ENCODE assay signal across 22 cellular contexts in the genomic region with DNA sequence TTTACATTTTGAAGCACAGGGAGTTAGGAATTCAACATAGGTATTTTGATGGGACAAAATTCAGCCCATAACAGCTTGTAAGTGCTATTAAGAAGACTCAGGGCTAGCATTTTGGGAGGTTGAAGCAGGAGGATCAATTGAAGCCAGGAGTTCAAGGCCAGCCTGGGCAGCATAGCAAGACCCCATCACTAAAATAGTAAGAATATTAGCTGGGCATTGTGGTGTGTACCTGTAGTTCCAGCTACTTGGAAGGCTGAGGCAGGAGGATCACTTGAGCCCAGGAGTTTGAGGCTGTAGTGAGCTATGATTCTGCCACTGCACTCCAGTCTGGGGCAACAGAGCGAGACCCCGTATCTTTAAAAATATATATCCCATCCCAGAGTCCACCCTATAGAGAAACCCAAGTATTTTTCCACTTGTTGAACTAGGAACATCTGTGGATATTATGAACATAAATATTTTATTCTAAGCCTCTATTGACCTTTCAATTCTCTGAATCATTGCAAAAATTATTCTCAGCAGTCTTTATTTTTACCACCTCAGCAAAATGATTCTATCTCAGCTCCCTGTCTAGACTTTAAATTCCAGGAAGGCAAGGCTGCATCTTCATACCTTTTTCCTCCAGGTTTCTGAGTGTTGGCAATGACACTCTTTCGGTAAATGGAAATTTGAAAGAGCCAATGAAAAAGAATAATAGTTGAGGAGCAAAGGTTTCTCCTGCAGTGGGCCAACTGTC.
A peak's percentile ranks its signal among the peaks of the same experiment; 100 is the strongest.
DNase-seq lines count a peak whose midpoint lies in the region; ATAC-seq and TF ChIP-seq lines count a peak whose summit lies in the region.
"Had no signal": no experiment of that assay in that cellular context is flagged by ENCODE, and none has a peak within 500 bp of the region (broad histone marks: within the 10 kb centered on the region; RNA-seq: fewer than 3 reads in every experiment).

No MANE protein-coding gene starts in this region.

- DNase-seq in WTC11 (ENCODE audit: low spot score) (no peak), esophagus muscularis mucosa (ENCODE audit: extremely low spot score) (no peak), neural crest cell (ENCODE audit: low read depth, low spot score) (no peak), spleen (no peak), T-cell (no peak)
- DNase-seq in activated CD8-positive, alpha-beta memory T cell treated with anti-CD3 and anti-CD28 coated beads, Interleukin-2, amount 50 U/mL, for 4 hours: no peak
- DNase-seq: C1 segment of cervical spinal cord; CD4-positive, alpha-beta memory T cell; COR-L47; GM23248; HCEC 1CT; NCI-H1048; NCI-H1436; NCI-H1930; NCI-H2107; NCI-H446; NCI-H524 treated with DMSO at 0.1 percent for 48 hours; NCI-H774 had no signal

- H3K27me3 Mint-ChIP-seq in WTC11 (ENCODE audit: low read depth) (no peaks in the 10 kb centered on the region), neural crest cell (ENCODE audit: low read depth) (no peaks in the 10 kb centered on the region), T-cell (no peaks in the 10 kb centered on the region)
- H3K27me3 Mint-ChIP-seq: CD4-positive, alpha-beta memory T cell; IgD-negative memory B cell had no signal

- TF ChIP-seq POLR2A in esophagus muscularis mucosa (IDR thresholded peaks at IDR 0.05; ENCODE audit: low read depth) (no peak), spleen (IDR thresholded peaks at IDR 0.05) (no peak)

- H3K36me3 Mint-ChIP-seq in WTC11 (peaks cover 61% of the 10 kb centered on the region), neural crest cell (ENCODE audit: low read depth) (peaks cover 11% of the 10 kb centered on the region), T-cell (no peaks in the 10 kb centered on the region)
- H3K36me3 Mint-ChIP-seq: CD4-positive, alpha-beta memory T cell; IgD-negative memory B cell had no signal

- no peak for TF ChIP-seq EP300 in esophagus muscularis mucosa (IDR thresholded peaks at IDR 0.05)

- no peak for TF ChIP-seq CTCF in WTC11 (IDR thresholded peaks at IDR 0.05)
- no peak for TF ChIP-seq CTCF in esophagus muscularis mucosa (IDR thresholded peaks at IDR 0.05)
- no peak for TF ChIP-seq CTCF in neural crest cell (conservative IDR thresholded peaks at IDR 0.05)
- no peak for TF ChIP-seq CTCF in spleen (IDR thresholded peaks at IDR 0.05 in 8 of 11, conservative IDR thresholded peaks at IDR 0.05 in 3 of 11)

- WGBS in esophagus muscularis mucosa: 64% methylated on average over 3 of the region's 3 CpGs
- WGBS in spleen, 5 donors: 85 to 95% (median 92%) methylated on average over 3 of the region's 3 CpGs

- CTCF ChIA-PET in WTC11 (lab: Charles Lee) (interaction anchor here (1.4 kb wide), 1 partner anchor 12 kb away, joined by 5 read pairs; no protein-coding TSS in a partner anchor), T-cell (lab: Charles Lee) (no interaction called here)

- peaks cover 38% of the 10 kb centered on the region for H3K9me3 Mint-ChIP-seq in WTC11
- peaks cover 9% of the 10 kb centered on the region for H3K9me3 Mint-ChIP-seq in neural crest cell
- H3K9me3 Mint-ChIP-seq in T-cell: peaks cover 12 to 32% (median 24%) of the 10 kb centered on the region in 3 donors

- H3K4me3 Mint-ChIP-seq in WTC11: no peak overlapping the region
- no peak overlapping the region for H3K4me3 Mint-ChIP-seq in neural crest cell
- no peak overlapping the region for H3K4me3 Mint-ChIP-seq in T-cell
- H3K4me3 Mint-ChIP-seq: CD4-positive, alpha-beta memory T cell; IgD-negative memory B cell had no signal

- no peaks in the 10 kb centered on the region for H3K27me3 ChIP-seq in HUES48 (ENCODE audit: control insufficient read depth, insufficient read depth, low read length)
- no peaks in the 10 kb centered on the region for H3K27me3 ChIP-seq in esophagus muscularis mucosa
- no peaks in the 10 kb centered on the region for H3K27me3 ChIP-seq in spleen (replicated peaks in 1 of 7)

- H3K4me1 Mint-ChIP-seq in WTC11 (peaks cover 51% of the 10 kb centered on the region), neural crest cell (peaks cover 41% of the 10 kb centered on the region), T-cell (no peaks in the 10 kb centered on the region)
- H3K4me1 Mint-ChIP-seq: CD4-positive, alpha-beta memory T cell; IgD-negative memory B cell had no signal

- peak overlapping the region; percentile 96 for H3K27ac Mint-ChIP-seq in WTC11
- H3K27ac Mint-ChIP-seq in neural crest cell (ENCODE audit: unreplicated experiment): peak overlapping the region; percentile 72
- no peak overlapping the region for H3K27ac Mint-ChIP-seq in T-cell
- H3K27ac Mint-ChIP-seq: CD4-positive, alpha-beta memory T cell; IgD-negative memory B cell had no signal

- H3K9me3 ChIP-seq in HUES48 (ENCODE audit: control insufficient read depth, insufficient read depth, low read length) (peaks cover 14% of the 10 kb centered on the region; the same call in 1 of the 2 replicates), esophagus muscularis mucosa (peaks cover 0 to 3% (median 0%) of the 10 kb centered on the region in 4 donors), spleen (peaks cover 0 to 43% (median 8%) of the 10 kb centered on the region in 8 donors)

- intact Hi-C loops in esophagus muscularis mucosa (cut with DNase I) (no loop called here), spleen (cut with DNase I; ENCODE audit: low total_unique reads) (no loop called here)

- no peak for ATAC-seq in WTC11
- no peak for ATAC-seq in HG02852 (IDR thresholded peaks at IDR 0.05; ENCODE audit: unreplicated experiment)
- no peak for ATAC-seq in T-cell (replicated peaks in 1 of 4)
- ATAC-seq: SK-N-SH treated with all-trans-retinoic acid at 6 μM for 48 hours had no signal

- H3K27ac ChIP-seq in HUES48 (ENCODE audit: low read depth, low read length) (peak overlapping the region; percentile 63), esophagus muscularis mucosa (replicated peaks in 1 of 4) (peak overlapping the region; percentile 48 to 88 (median 58)), spleen (no peak overlapping the region)
- H3K27ac ChIP-seq: GM23248 had no signal

- H3K4me1 ChIP-seq in HUES48 (ENCODE audit: control insufficient read depth, insufficient read depth, low read length): peaks cover 15% of the 10 kb centered on the region
- peaks cover 18 to 71% (median 54%) of the 10 kb centered on the region in 4 donors for H3K4me1 ChIP-seq in esophagus muscularis mucosa
- H3K4me1 ChIP-seq in spleen: no peaks in the 10 kb centered on the region

- H3K4me3 ChIP-seq in HUES48 (ENCODE audit: low read depth, low read length) (no peak overlapping the region), esophagus muscularis mucosa (no peak overlapping the region), spleen (no peak overlapping the region)
- H3K4me3 ChIP-seq: GM23248 had no signal

- no peak overlapping the region for H3K9ac ChIP-seq in HUES48 (ENCODE audit: low read depth, low read length)
- H3K9ac ChIP-seq: GM23248 had no signal

- POLR2A ChIA-PET in WTC11 (lab: Charles Lee): interaction anchor here (1.1 kb wide), 1 partner anchor 13 kb away, joined by 3 read pairs; no protein-coding TSS in a partner anchor
- POLR2A ChIA-PET in T-cell (lab: Charles Lee): no interaction called here

- no peaks in the 10 kb centered on the region for H3K36me3 ChIP-seq in HUES48 (ENCODE audit: control insufficient read depth, insufficient read depth, low read length)
- no peaks in the 10 kb centered on the region for H3K36me3 ChIP-seq in esophagus muscularis mucosa
- no peaks in the 10 kb centered on the region for H3K36me3 ChIP-seq in spleen

TF ChIP-seq in WTC11, 78 proteins besides CTCF, POLR2A, EP300 and RAD21:
- TF ChIP-seq ZNF121 (CRISPR knock-in tag; IDR thresholded peaks at IDR 0.05) (peak; percentile 97), HMGA2 (CRISPR knock-in tag; IDR thresholded peaks at IDR 0.05) (no peak)

Comparison
In these comparisons a context has a peak if more than half of its experiments do, and no peak if none do; other contexts are left out.
1. H3K27ac ChIP-seq: peak in HUES48 (single experiment) and esophagus muscularis mucosa (4 of 4); none in spleen (0 of 8).
2. H3K27ac Mint-ChIP-seq: peak in WTC11 (single experiment) and neural crest cell (single experiment); none in T-cell (0 of 2).